Comparison of ENCODE assay signal across 14 cellular contexts in the genomic region with DNA sequence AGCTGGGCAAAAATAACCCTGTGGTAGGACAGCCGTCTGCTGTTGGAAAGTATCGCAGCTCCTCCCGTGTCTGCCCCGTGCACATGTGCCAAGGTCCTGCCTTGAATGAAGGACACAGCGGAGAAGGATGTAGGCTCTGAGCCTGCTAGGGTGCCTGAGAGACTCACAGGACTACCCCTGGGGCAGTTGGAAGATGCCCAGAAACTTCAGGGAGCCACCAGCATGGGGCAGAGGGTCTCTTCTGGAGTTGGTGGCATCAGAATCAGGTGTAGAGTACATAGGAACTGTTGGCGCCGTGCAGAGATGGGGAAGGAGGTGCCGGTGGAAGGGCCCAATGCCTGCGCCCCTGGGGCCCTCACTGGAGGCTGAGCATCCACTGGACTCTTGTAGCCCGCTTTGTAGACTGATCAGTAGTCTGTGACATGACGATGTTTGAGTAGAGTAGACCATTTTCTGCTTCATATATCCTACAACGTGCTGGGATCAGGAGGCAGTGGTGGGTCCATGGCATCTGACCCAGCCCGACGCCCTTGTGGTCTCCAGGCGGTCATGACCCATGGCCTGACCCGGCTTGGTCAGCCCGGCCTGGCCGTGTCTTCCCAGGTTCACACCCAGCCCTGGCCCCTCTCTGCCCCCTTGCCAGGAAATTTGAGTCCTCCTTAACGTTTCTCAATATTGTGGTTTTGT.
"Had no signal": no experiment of that assay in that cellular context is flagged by ENCODE, and none has a peak within 500 bp of the region (broad histone marks: within the 10 kb centered on the region; RNA-seq: fewer than 3 reads in every experiment).

No MANE protein-coding gene starts in this region.

- H3K36me3 Mint-ChIP-seq: activated naive CD4-positive, alpha-beta T cell treated with anti-CD3 and anti-CD28 coated beads, Interleukin-2, amount 10 ng/mL, durations not matched to agents 7 days and 5 days; naive B cell; stimulated activated memory B cell treated with anti-CD40 and anti-IgM and Interleukin-4, amounts not matched to agents 10 μg/mL and 1 μg/mL and 100 μg/mL, for 72 hours had no signal

- DNase-seq: activated CD4-positive, alpha-beta T cell treated with anti-CD3 and anti-CD28 coated beads for 48 hours; activated CD8-positive, alpha-beta T cell treated with anti-CD3 and anti-CD28 coated beads, Interleukin-2, amount 10 ng/mL, durations not matched to agents 7 days and 5 days; activated naive CD4-positive, alpha-beta T cell treated with anti-CD3 and anti-CD28 coated beads, Interleukin-2, amount 10 ng/mL, durations not matched to agents 7 days and 5 days; caudate nucleus; colonic mucosa; naive B cell; retina; stimulated activated CD4-positive, alpha-beta T cell treated with anti-CD3 and anti-CD28 coated beads, Interleukin-2, amount 100 ng/mL, for 48 hours; T-helper 17 cell; trophoblast cell had no signal

- H3K4me3 ChIP-seq: colonic mucosa, esophagus muscularis mucosa, lung had no signal

- H3K27me3 ChIP-seq: colonic mucosa had no signal

- ATAC-seq: activated CD8-positive, alpha-beta T cell treated with anti-CD3 and anti-CD28 coated beads, Interleukin-2, amount 10 ng/mL, durations not matched to agents 7 days and 5 days; stimulated activated memory B cell treated with anti-CD40 and anti-IgM and Interleukin-4, amounts not matched to agents 10 μg/mL and 1 μg/mL and 100 μg/mL, for 72 hours; T-helper 17 cell had no signal

- H3K27ac Mint-ChIP-seq: stimulated activated memory B cell treated with anti-CD40 and anti-IgM and Interleukin-4, amounts not matched to agents 10 μg/mL and 1 μg/mL and 100 μg/mL, for 72 hours had no signal

- H3K27ac ChIP-seq: colonic mucosa, esophagus muscularis mucosa, neutrophil had no signal

- H3K36me3 ChIP-seq: colonic mucosa, esophagus muscularis mucosa, neutrophil had no signal

- H3K9me3 ChIP-seq: colonic mucosa, esophagus muscularis mucosa, neutrophil had no signal

- H3K4me3 Mint-ChIP-seq: activated CD8-positive, alpha-beta T cell treated with anti-CD3 and anti-CD28 coated beads, Interleukin-2, amount 10 ng/mL, durations not matched to agents 7 days and 5 days; activated naive CD4-positive, alpha-beta T cell treated with anti-CD3 and anti-CD28 coated beads, Interleukin-2, amount 10 ng/mL, durations not matched to agents 7 days and 5 days; stimulated activated memory B cell treated with anti-CD40 and anti-IgM and Interleukin-4, amounts not matched to agents 10 μg/mL and 1 μg/mL and 100 μg/mL, for 72 hours; T-helper 17 cell had no signal

- H3K9me3 Mint-ChIP-seq: activated naive CD4-positive, alpha-beta T cell treated with anti-CD3 and anti-CD28 coated beads, Interleukin-2, amount 10 ng/mL, durations not matched to agents 7 days and 5 days; naive B cell; stimulated activated memory B cell treated with anti-CD40 and anti-IgM and Interleukin-4, amounts not matched to agents 10 μg/mL and 1 μg/mL and 100 μg/mL, for 72 hours had no signal

- H3K4me1 ChIP-seq: colonic mucosa had no signal
